8 cellular contexts compared by ENCODE assay signal in genomic region chr6:7146079-7146828, GRCh38. TPM values are rescaled to one million over a fixed set of nuclear protein-coding genes. Genes with fewer than 3 reads are reported as not detected.
DNase-seq lines count a peak whose midpoint lies in the region; ATAC-seq and TF ChIP-seq lines count a peak whose summit lies in the region.

No MANE protein-coding gene starts in this region.

- TF ChIP-seq CTCF in A673 (conservative IDR thresholded peaks at IDR 0.05; ENCODE audit: low read depth, low read length), result no peak
- TF ChIP-seq CTCF in esophagus muscularis mucosa (IDR thresholded peaks at IDR 0.05), result no peak

- TF ChIP-seq POLR2A in esophagus muscularis mucosa (IDR thresholded peaks at IDR 0.05; ENCODE audit: low read depth), result no peak

- H3K36me3 Mint-ChIP-seq in T-helper 2 cell treated with Interferon-gamma antibody and Interleukin-4, amounts not matched to agents 5 μg/mL and 100 μg/mL, for 36 hours (ENCODE audit: low read depth), result no peaks in the 10 kb centered on the region
- H3K36me3 Mint-ChIP-seq in naive thymus-derived CD8-positive, alpha-beta T cell, result no peaks in the 10 kb centered on the region

- H3K4me3 Mint-ChIP-seq in T-helper 2 cell treated with Interferon-gamma antibody and Interleukin-4, amounts not matched to agents 5 μg/mL and 100 μg/mL, for 36 hours, result peak overlapping the region; percentile 68
- peak overlapping the region; percentile 34 to 85 (median 76) for H3K4me3 Mint-ChIP-seq in naive thymus-derived CD8-positive, alpha-beta T cell

- no peaks in the 10 kb centered on the region for H3K9me3 ChIP-seq in A673 (ENCODE audit: low read depth, low read length, poor library complexity, severe bottlenecking)
- H3K9me3 ChIP-seq in esophagus muscularis mucosa, result no peaks in the 10 kb centered on the region
- no peaks in the 10 kb centered on the region for H3K9me3 ChIP-seq in effector memory CD4-positive, alpha-beta T cell (ENCODE audit: control insufficient read depth, low read length)

- no peaks in the 10 kb centered on the region for H3K27me3 ChIP-seq in A673 (replicated peaks; ENCODE audit: insufficient read depth, low read depth, low read length, poor library complexity)
- no peaks in the 10 kb centered on the region for H3K27me3 ChIP-seq in esophagus muscularis mucosa
- no peaks in the 10 kb centered on the region for H3K27me3 ChIP-seq in effector memory CD4-positive, alpha-beta T cell (replicated peaks; ENCODE audit: control insufficient read depth, insufficient read depth, low read length, poor library complexity, severe bottlenecking)

- no peaks in the 10 kb centered on the region for H3K27me3 Mint-ChIP-seq in T-helper 2 cell treated with Interferon-gamma antibody and Interleukin-4, amounts not matched to agents 5 μg/mL and 100 μg/mL, for 36 hours (ENCODE audit: low read depth)
- H3K27me3 Mint-ChIP-seq in naive thymus-derived CD8-positive, alpha-beta T cell, result no peaks in the 10 kb centered on the region

- 17% methylated on average over 13 of the region's 13 CpGs for WGBS in esophagus muscularis mucosa

- POLR2A ChIA-PET in A673 (lab: Charles Lee; ENCODE audit: low non-redundant PET), result no interaction called here
- POLR2A ChIA-PET in naive thymus-derived CD8-positive, alpha-beta T cell (lab: Charles Lee), result interaction anchor here (0.7 to 1.8 kb wide), 11 partner anchors 8 to 217 kb away, joined by 3 to 13 read pairs (median 4); partner anchors contain the start of gene RREB1

- ATAC-seq in GM18858 (IDR thresholded peaks at IDR 0.05; ENCODE audit: unreplicated experiment), result peak; percentile 37
- peak; percentile 45 for ATAC-seq in HG03469 (IDR thresholded peaks at IDR 0.05; ENCODE audit: unreplicated experiment)
- peak; percentile 69 to 71 for ATAC-seq in naive thymus-derived CD8-positive, alpha-beta T cell

- TF ChIP-seq EP300 in esophagus muscularis mucosa (IDR thresholded peaks at IDR 0.05), result no peak

- intact Hi-C loops in A673 (cut with micrococcal nuclease; ENCODE audit: unreplicated experiment), result no loop called here
- intact Hi-C loops in esophagus muscularis mucosa (cut with DNase I), result no loop called here

- H3K36me3 ChIP-seq in A673 (ENCODE audit: insufficient read depth, low read length, poor library complexity, severe bottlenecking) (no peaks in the 10 kb centered on the region), esophagus muscularis mucosa (no peaks in the 10 kb centered on the region)
- no peaks in the 10 kb centered on the region for H3K36me3 ChIP-seq in effector memory CD4-positive, alpha-beta T cell (ENCODE audit: control insufficient read depth, insufficient read depth, low read length)

- CTCF ChIA-PET in A673 (lab: Charles Lee), result no interaction called here

- BruUV-seq in A673 (replicated peaks; lab: Mats Ljungman, UMichigan), result no TSS peak

- H3K4me3 ChIP-seq in A673 (ENCODE audit: low read depth, low read length, poor library complexity, severe bottlenecking) (no peak overlapping the region), esophagus muscularis mucosa (peak overlapping the region in 2 of 4 donors; percentile 2 to 12)
- H3K4me3 ChIP-seq in effector memory CD4-positive, alpha-beta T cell (ENCODE audit: insufficient read depth, low read depth, low read length, poor library complexity, severe bottlenecking), result no peak overlapping the region

- peak overlapping the region; percentile 84 for H3K27ac Mint-ChIP-seq in T-helper 2 cell treated with Interferon-gamma antibody and Interleukin-4, amounts not matched to agents 5 μg/mL and 100 μg/mL, for 36 hours
- peak overlapping the region; percentile 70 to 94 (median 88) for H3K27ac Mint-ChIP-seq in naive thymus-derived CD8-positive, alpha-beta T cell

- DNase-seq in A673 (ENCODE audit: low spot score) (no peak), esophagus muscularis mucosa (ENCODE audit: extremely low spot score) (no peak), NCI-H345 treated with DMSO at 0.1 percent for 48 hours (lab: John Stamatoyannopoulos, UW; ENCODE audit: unreplicated experiment) (no peak)
- no peak for DNase-seq in T-helper 2 cell treated with Interferon-gamma antibody and Interleukin-4, amounts not matched to agents 5 μg/mL and 100 μg/mL, for 36 hours (ENCODE audit: low spot score)
- DNase-seq in naive thymus-derived CD8-positive, alpha-beta T cell, result no peak
- DNase-seq in effector memory CD4-positive, alpha-beta T cell, result no peak

- H3K4me1 ChIP-seq in A673 (ENCODE audit: insufficient read depth, low read length, poor library complexity, severe bottlenecking), result peaks cover 75% of the 10 kb centered on the region
- peaks cover 73 to 90% (median 80%) of the 10 kb centered on the region in 4 donors for H3K4me1 ChIP-seq in esophagus muscularis mucosa
- peaks cover 24% of the 10 kb centered on the region for H3K4me1 ChIP-seq in effector memory CD4-positive, alpha-beta T cell (ENCODE audit: control insufficient read depth, insufficient read depth, low read length, poor library complexity, severe bottlenecking)

- peaks cover 52% of the 10 kb centered on the region for H3K4me1 Mint-ChIP-seq in T-helper 2 cell treated with Interferon-gamma antibody and Interleukin-4, amounts not matched to agents 5 μg/mL and 100 μg/mL, for 36 hours (ENCODE audit: low read depth)
- peaks cover 38 to 75% (median 63%) of the 10 kb centered on the region in 4 donors for H3K4me1 Mint-ChIP-seq in naive thymus-derived CD8-positive, alpha-beta T cell

- H3K27ac ChIP-seq in A673 (ENCODE audit: low read depth, low read length, poor library complexity, severe bottlenecking), result peak overlapping the region; percentile 52
- peak overlapping the region; percentile 74 to 83 (median 78) for H3K27ac ChIP-seq in esophagus muscularis mucosa (replicated peaks in 1 of 4)
- H3K27ac ChIP-seq in effector memory CD4-positive, alpha-beta T cell (ENCODE audit: insufficient read depth, low read length, poor library complexity, severe bottlenecking), result no peak overlapping the region

- H3K9me3 Mint-ChIP-seq in T-helper 2 cell treated with Interferon-gamma antibody and Interleukin-4, amounts not matched to agents 5 μg/mL and 100 μg/mL, for 36 hours, result no peaks in the 10 kb centered on the region
- H3K9me3 Mint-ChIP-seq in naive thymus-derived CD8-positive, alpha-beta T cell, result no peaks in the 10 kb centered on the region

RNA-seq across cellular contexts. Expression of gene RREB1, which starts 38.5 kb away (rescaled TPM):
- total RNA-seq in A673 (2021) (55.5 and 61.6 TPM in 2 replicates), esophagus muscularis mucosa (10 to 100 TPM; 17.7 to 36.6 (median 28.8) TPM)
- 10 to 100 TPM; 47.1 to 53.0 TPM for total RNA-seq in naive thymus-derived CD8-positive, alpha-beta T cell
- 1 to 10 TPM; 2.5 to 5.8 (median 5.0) TPM for polyA plus RNA-seq in naive thymus-derived CD8-positive, alpha-beta T cell
